In the genomic region with DNA sequence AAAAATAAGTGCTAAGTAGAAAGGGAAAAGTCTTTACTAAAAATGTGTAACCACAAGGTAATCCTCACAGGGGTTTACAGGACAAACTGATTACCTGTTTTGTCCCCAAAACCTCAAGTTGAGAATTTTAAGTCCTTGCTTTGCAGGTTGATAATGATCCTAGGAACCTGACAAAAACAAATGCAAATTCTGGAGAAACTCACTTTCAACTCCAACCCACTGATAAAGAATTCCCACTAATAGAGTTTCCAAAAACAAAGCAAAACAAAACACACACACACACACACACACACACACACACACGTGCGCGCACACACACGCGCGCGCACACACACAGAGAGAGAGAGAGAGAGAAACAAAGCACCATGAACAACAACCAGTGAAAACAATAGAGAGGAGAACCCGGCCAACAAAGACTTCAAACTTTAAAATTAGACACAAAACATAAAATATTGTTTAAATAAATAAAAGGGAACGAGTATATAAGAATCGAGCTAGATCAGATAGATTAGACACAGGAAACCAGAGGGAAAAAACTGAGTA, we compare ENCODE assay signal across 21 cellular contexts.
DNase-seq lines count a peak whose midpoint lies in the region; ATAC-seq and TF ChIP-seq lines count a peak whose summit lies in the region.
"Had no signal": no experiment of that assay in that cellular context is flagged by ENCODE, and none has a peak within 500 bp of the region (broad histone marks: within the 10 kb centered on the region; RNA-seq: fewer than 3 reads in every experiment).

No MANE protein-coding gene starts in this region.

- H4K20me1 ChIP-seq in GM23338 (replicated peaks; ENCODE audit: insufficient read depth) (no peaks in the 10 kb centered on the region), neural progenitor cell (ENCODE audit: low read depth) (no peaks in the 10 kb centered on the region)

- H3K9me3 Mint-ChIP-seq in GM23338 = peaks cover 15% of the 10 kb centered on the region
- peaks cover 29% of the 10 kb centered on the region for H3K9me3 Mint-ChIP-seq in chondrocyte (ENCODE audit: low read depth)
- peaks cover 38% of the 10 kb centered on the region for H3K9me3 Mint-ChIP-seq in neural progenitor cell

- intact Hi-C loops in sigmoid colon (cut with DNase I) = no loop called here

- H3K27me3 Mint-ChIP-seq in GM23338 (ENCODE audit: insufficient read depth, low read depth, poor library complexity) (peaks cover 11% of the 10 kb centered on the region), chondrocyte (ENCODE audit: low read depth) (no peaks in the 10 kb centered on the region), neural progenitor cell (ENCODE audit: insufficient read depth, low read depth) (peaks cover 3% of the 10 kb centered on the region)
- H3K27me3 Mint-ChIP-seq: activated B cell treated with CpG ODN at 0.5 μM for 24 hours; dendritic cell treated with granulocyte-macrophage colony-stimulating factor and Interleukin-4, amounts not matched to agents 40 ng/mL and 50 ng/mL, for 4 days; IgD-negative memory B cell had no signal

- DNase-seq in NCI-H748 (lab: John Stamatoyannopoulos, UW; ENCODE audit: unreplicated experiment) (peak; percentile 14), NCI-H748 treated with DMSO at 0.1 percent for 48 hours (lab: John Stamatoyannopoulos, UW) (no peak), GM23338 (ENCODE audit: low spot score) (no peak), chondrocyte (ENCODE audit: low spot score) (no peak), neural progenitor cell (ENCODE audit: low spot score) (no peak), NOMO-1 treated with DMSO at 0.1 percent for 48 hours (lab: John Stamatoyannopoulos, UW; ENCODE audit: unreplicated experiment) (no peak), NCI-H774 (lab: John Stamatoyannopoulos, UW) (no peak), sigmoid colon (no peak)
- DNase-seq: activated B cell treated with CpG ODN at 0.5 μM for 24 hours; activated CD8-positive, alpha-beta memory T cell treated with anti-CD3 and anti-CD28 coated beads for 24 hours; activated gamma-delta T cell treated with Interleukin-2 at 50 U/mL for 16 hours; NCI-H1694 treated with DMSO at 0.1 percent for 48 hours; NCI-H446; substantia nigra had no signal

- H3K9ac ChIP-seq in neural progenitor cell = no peak overlapping the region

- peak overlapping the region; percentile 69 for H3K27ac Mint-ChIP-seq in GM23338
- peak overlapping the region; percentile 27 for H3K27ac Mint-ChIP-seq in chondrocyte (ENCODE audit: unreplicated experiment)
- H3K27ac Mint-ChIP-seq in neural progenitor cell = no peak overlapping the region
- H3K27ac Mint-ChIP-seq: activated B cell treated with CpG ODN at 0.5 μM for 24 hours; brain; dendritic cell treated with granulocyte-macrophage colony-stimulating factor and Interleukin-4, amounts not matched to agents 40 ng/mL and 50 ng/mL, for 4 days had no signal

- H3K4me1 ChIP-seq in GM23338 (ENCODE audit: insufficient read depth) (peaks cover 38% of the 10 kb centered on the region), neural progenitor cell (peaks cover 13% of the 10 kb centered on the region), sigmoid colon (no peaks in the 10 kb centered on the region)

- TF ChIP-seq POLR2A in sigmoid colon (IDR thresholded peaks at IDR 0.05) = no peak

- 77 to 89% methylated on average over 10 of the region's 10 CpGs for WGBS in sigmoid colon, 2 donors

- H3F3A ChIP-seq in GM23338 (replicated peaks; ENCODE audit: low read depth) (no peaks in the 10 kb centered on the region), neural progenitor cell (ENCODE audit: low read depth) (no peaks in the 10 kb centered on the region)

- H2AFZ ChIP-seq in GM23338 = no peak overlapping the region
- no peak overlapping the region for H2AFZ ChIP-seq in neural progenitor cell (replicated peaks)

- H3K4me2 ChIP-seq in GM23338 (peak overlapping the region; percentile 49), neural progenitor cell (peak overlapping the region; percentile 18)

- H3K79me2 ChIP-seq in GM23338 (replicated peaks; ENCODE audit: insufficient read depth) (peaks cover 100% of the 10 kb centered on the region), neural progenitor cell (ENCODE audit: low read depth) (peaks cover 21% of the 10 kb centered on the region)

- peaks cover 4% of the 10 kb centered on the region; the same call in 1 of the 2 replicates for H3K9me2 ChIP-seq in GM23338 (ENCODE audit: insufficient read depth)

- peaks cover 5% of the 10 kb centered on the region; the same call in 1 of the 2 replicates for H3K36me3 ChIP-seq in GM23338 (ENCODE audit: insufficient read depth)
- peaks cover 3% of the 10 kb centered on the region for H3K36me3 ChIP-seq in neural progenitor cell
- H3K36me3 ChIP-seq in sigmoid colon = no peaks in the 10 kb centered on the region

- H3K36me3 Mint-ChIP-seq in GM23338 (ENCODE audit: low read depth) = peaks cover 59% of the 10 kb centered on the region
- H3K36me3 Mint-ChIP-seq in chondrocyte (ENCODE audit: low read depth) = peaks cover 17% of the 10 kb centered on the region
- H3K36me3 Mint-ChIP-seq in neural progenitor cell = peaks cover 2% of the 10 kb centered on the region

- TF ChIP-seq CTCF in GM23338 (conservative IDR thresholded peaks at IDR 0.05; ENCODE audit: low read depth in 2 of 2) (no peak), chondrocyte (IDR thresholded peaks at IDR 0.05) (no peak), neural progenitor cell (IDR thresholded peaks at IDR 0.05) (no peak), sigmoid colon (IDR thresholded peaks at IDR 0.05) (no peak)

- peak overlapping the region; percentile 61 for H3K27ac ChIP-seq in GM23338 (ENCODE audit: low read depth)
- H3K27ac ChIP-seq in neural progenitor cell = peak overlapping the region; percentile 53
- H3K27ac ChIP-seq in sigmoid colon = no peak overlapping the region
- H3K27ac ChIP-seq: 22Rv1, HL-60 had no signal

- H3K4me1 Mint-ChIP-seq in GM23338 (peaks cover 32% of the 10 kb centered on the region), chondrocyte (ENCODE audit: low read depth) (peaks cover 4% of the 10 kb centered on the region), neural progenitor cell (no peaks in the 10 kb centered on the region)
- H3K4me1 Mint-ChIP-seq: brain had no signal

- H3K27me3 ChIP-seq in GM23338 (ENCODE audit: insufficient read depth) = no peaks in the 10 kb centered on the region
- H3K27me3 ChIP-seq in neural progenitor cell = no peaks in the 10 kb centered on the region
- no peaks in the 10 kb centered on the region for H3K27me3 ChIP-seq in sigmoid colon

- no peak for TF ChIP-seq EP300 in sigmoid colon (IDR thresholded peaks at IDR 0.05)

- H3K4me3 ChIP-seq in GM23338 = no peak overlapping the region
- no peak overlapping the region for H3K4me3 ChIP-seq in neural progenitor cell
- H3K4me3 ChIP-seq in sigmoid colon = no peak overlapping the region

- H3K4me3 Mint-ChIP-seq in GM23338 = no peak overlapping the region
- no peak overlapping the region for H3K4me3 Mint-ChIP-seq in chondrocyte (ENCODE audit: unreplicated experiment)
- no peak overlapping the region for H3K4me3 Mint-ChIP-seq in neural progenitor cell
- H3K4me3 Mint-ChIP-seq: activated B cell treated with CpG ODN at 0.5 μM for 24 hours; brain; dendritic cell treated with granulocyte-macrophage colony-stimulating factor and Interleukin-4, amounts not matched to agents 40 ng/mL and 50 ng/mL, for 4 days; IgD-negative memory B cell had no signal

- H3K9me3 ChIP-seq in neural progenitor cell (ENCODE audit: low read depth) = peaks cover 12% of the 10 kb centered on the region
- peaks cover 0 to 6% (median 2%) of the 10 kb centered on the region in 4 donors for H3K9me3 ChIP-seq in sigmoid colon

- no peak for ATAC-seq in GM23338
- ATAC-seq: esophagus mucosa, HCT116 had no signal

Comparison
In these comparisons a context has a peak if more than half of its experiments do, and no peak if none do; other contexts are left out.
1. H3K27ac ChIP-seq: peak in GM23338 (single experiment) and neural progenitor cell (single experiment); none in sigmoid colon (0 of 4).